ENCODE assay signal across 1 cellular context in genomic region chr10:34505338-34505737, GRCh38.
A peak's percentile ranks its signal among the peaks of the same experiment; 100 is the strongest.
TF ChIP-seq lines count a peak whose summit lies in the region.

No MANE protein-coding gene starts in this region.

TF ChIP-seq in HCT116, 20 proteins besides CTCF, POLR2A, EP300 and RAD21 (continued from another document):
- TF ChIP-seq ZBTB33 (IDR thresholded peaks at IDR 0.05; ENCODE audit: extremely low read depth, insufficient replicate concordance, low read length), result no peak
- no peak for TF ChIP-seq CBX3 (IDR thresholded peaks at IDR 0.05; ENCODE audit: low read depth)
- peak; percentile 57; the same call in 1 of the 2 replicates for TF ChIP-seq CEBPB (IDR thresholded peaks at IDR 0.05; ENCODE audit: low read depth)
- TF ChIP-seq, protein P1, sequence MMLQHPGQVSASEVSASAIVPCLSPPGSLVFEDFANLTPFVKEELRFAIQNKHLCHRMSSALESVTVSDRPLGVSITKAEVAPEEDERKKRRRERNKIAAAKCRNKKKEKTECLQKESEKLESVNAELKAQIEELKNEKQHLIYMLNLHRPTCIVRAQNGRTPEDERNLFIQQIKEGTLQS (IDR thresholded peaks at IDR 0.05), result no peak
- TF ChIP-seq EZH2phosphoT487 (IDR thresholded peaks at IDR 0.05; ENCODE audit: borderline replicate concordance), result no peak
- no peak for TF ChIP-seq SIN3A (IDR thresholded peaks at IDR 0.05; ENCODE audit: low read depth)
